Comparison of ENCODE assay signal across 10 cellular contexts in genomic region chr10:31383810-31384588, GRCh38.
DNase-seq lines count a peak whose midpoint lies in the region; ATAC-seq lines count a peak whose summit lies in the region.
"Had no signal": no experiment of that assay in that cellular context is flagged by ENCODE, and none has a peak within 500 bp of the region (broad histone marks: within the 10 kb centered on the region; RNA-seq: fewer than 3 reads in every experiment).

No MANE protein-coding gene starts in this region.

- no peak for DNase-seq in Right ventricle myocardium superior
- DNase-seq in left cardiac atrium: no peak
- DNase-seq in central memory CD4-positive, alpha-beta T cell: no peak
- DNase-seq in occipital lobe (lab: John Stamatoyannopoulos, UW): no peak
- DNase-seq in NCI-H2081 treated with DMSO at 0.1 percent for 48 hours (lab: John Stamatoyannopoulos, UW): no peak
- DNase-seq in NCI-H82 treated with DMSO at 0.1 percent for 48 hours (lab: John Stamatoyannopoulos, UW; ENCODE audit: unreplicated experiment): no peak
- DNase-seq: activated CD8-positive, alpha-beta T cell treated with anti-CD3 and anti-CD28 coated beads for 36 hours; brain microvascular endothelial cell had no signal

- intact Hi-C loops in Right ventricle myocardium superior (cut with DNase I) (no loop called here), left cardiac atrium (cut with DNase I) (no loop called here)

- ATAC-seq in Right ventricle myocardium superior (ENCODE audit: poor library complexity) (peak; percentile 15), left cardiac atrium (no peak), GM21825 (IDR thresholded peaks at IDR 0.05; ENCODE audit: unreplicated experiment) (peak; percentile 95), HG03439 (IDR thresholded peaks at IDR 0.05; ENCODE audit: unreplicated experiment) (peak; percentile 97)
- ATAC-seq: activated CD8-positive, alpha-beta T cell treated with anti-CD3 and anti-CD28 coated beads for 36 hours had no signal

Comparison
In these comparisons a context has a peak if more than half of its experiments do, and no peak if none do; other contexts are left out.
1. ATAC-seq: peak in Right ventricle myocardium superior (single experiment), GM21825 (single experiment) and HG03439 (single experiment); none in left cardiac atrium (0 of 2).